Comparison of ENCODE assay signal across 17 cellular contexts in genomic region chrX:129000018-129000417, GRCh38.
"Had no signal": no experiment of that assay in that cellular context is flagged by ENCODE, and none has a peak within 500 bp of the region (broad histone marks: within the 10 kb centered on the region; RNA-seq: fewer than 3 reads in every experiment).

No MANE protein-coding gene starts in this region.

- FAIRE-seq: frontal cortex had no signal

- H3K36me3 ChIP-seq: colonic mucosa, heart right ventricle, left lung, sigmoid colon, upper lobe of right lung had no signal

- H3K9me3 ChIP-seq: colonic mucosa, heart right ventricle, left lung, mucosa of descending colon, sigmoid colon, testis, upper lobe of right lung had no signal

- H3K4me1 ChIP-seq: colonic mucosa, heart right ventricle, left lung, sigmoid colon, testis, upper lobe of right lung had no signal

- H3K27ac ChIP-seq: colonic mucosa, heart right ventricle, left lung, sigmoid colon, testis, upper lobe of right lung had no signal

- ATAC-seq: activated T-helper 17 cell treated with anti-CD3 and anti-CD28 coated beads, Interleukin-2, amount 50 U/mL, for 72 hours; heart right ventricle; left lung; mucosa of descending colon; natural killer cell; stimulated activated naive CD8-positive, alpha-beta T cell treated with anti-CD3 and anti-CD28 coated beads, Interleukin-15, amount 100 ng/mL, for 72 hours; upper lobe of right lung had no signal

- H3K4me3 ChIP-seq: colonic mucosa, heart right ventricle, left lung, mucosa of descending colon, sigmoid colon, testis, upper lobe of right lung had no signal

- DNase-seq: activated CD4-positive, alpha-beta T cell treated with anti-CD3 and anti-CD28 coated beads, Interleukin-2, amount 50 U/mL, for 1 hour; activated naive CD4-positive, alpha-beta T cell treated with anti-CD3 and anti-CD28 coated beads, Interleukin-2, amount 10 ng/mL, durations not matched to agents 7 days and 5 days; activated T-cell treated with anti-CD3 and anti-CD28 coated beads for 4 hours; colonic mucosa; effector CD8-positive, alpha-beta T cell; heart right ventricle; islet precursor cell; left lung; mucosa of descending colon; natural killer cell; sigmoid colon; stimulated activated CD4-positive, alpha-beta T cell treated with anti-CD3 and anti-CD28 coated beads, Interleukin-4, amount 100 ng/mL, for 24 hours; stimulated activated naive CD8-positive, alpha-beta T cell treated with anti-CD3 and anti-CD28 coated beads, Interleukin-15, amount 100 ng/mL, for 72 hours; testis; upper lobe of right lung had no signal

- H3K27me3 ChIP-seq: colonic mucosa, heart right ventricle, left lung, sigmoid colon, testis, upper lobe of right lung had no signal
